In the genomic region with DNA sequence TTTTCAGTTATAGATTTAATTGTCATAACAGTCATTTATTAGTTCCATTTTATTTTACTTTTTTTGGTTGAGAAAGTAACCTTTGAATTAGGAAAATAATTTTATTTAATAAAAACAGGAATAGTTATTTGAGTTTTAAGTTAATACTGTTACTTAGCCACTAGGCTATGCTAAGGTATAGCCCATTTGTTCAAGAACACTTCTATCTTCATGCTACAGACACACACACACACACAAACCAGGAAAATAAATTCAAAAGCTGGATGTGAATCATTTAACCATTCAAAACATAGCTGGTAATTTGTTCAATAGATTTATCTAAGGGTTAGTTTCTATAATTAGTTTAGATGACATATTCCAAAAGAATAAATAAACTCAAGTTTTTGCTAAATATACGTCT, we compare ENCODE assay signal across 1 cellular context.
TF ChIP-seq lines count a peak whose summit lies in the region.

No MANE protein-coding gene starts in this region.

TF ChIP-seq in H1, 55 proteins besides CTCF, POLR2A, EP300 and RAD21 (continued from another document):
- TF ChIP-seq POLR2AphosphoS5 (IDR thresholded peaks at IDR 0.05; ENCODE audit: low read depth, low read length) (no peak), TCF12 (IDR thresholded peaks at IDR 0.05; ENCODE audit: low read depth, low read length) (no peak), SUZ12 (IDR thresholded peaks at IDR 0.05; ENCODE audit: low read length) (no peak), ZNF274 (IDR thresholded peaks at IDR 0.05; ENCODE audit: borderline replicate concordance, extremely low read depth, low read length) (no peak), YY1 (IDR thresholded peaks at IDR 0.05; ENCODE audit: low read depth, low read length) (no peak), RBBP5 (IDR thresholded peaks at IDR 0.05; ENCODE audit: borderline replicate concordance, low read depth, low read length) (no peak), CTBP2 (IDR thresholded peaks at IDR 0.05; ENCODE audit: borderline replicate concordance, insufficient read depth, insufficient read length, low read length) (no peak), TAF7 (optimal IDR thresholded peaks at IDR 0.05; ENCODE audit: borderline replicate concordance, low read depth, low read length) (no peak), CHD7 (IDR thresholded peaks at IDR 0.05; ENCODE audit: insufficient replicate concordance, low read length) (no peak), JUN (IDR thresholded peaks at IDR 0.05; ENCODE audit: low read depth, low read length) (no peak), CREB1 (IDR thresholded peaks at IDR 0.05) (no peak), NRF1 (IDR thresholded peaks at IDR 0.05; ENCODE audit: low read depth, low read length) (no peak)
- TF ChIP-seq, protein P1, sequence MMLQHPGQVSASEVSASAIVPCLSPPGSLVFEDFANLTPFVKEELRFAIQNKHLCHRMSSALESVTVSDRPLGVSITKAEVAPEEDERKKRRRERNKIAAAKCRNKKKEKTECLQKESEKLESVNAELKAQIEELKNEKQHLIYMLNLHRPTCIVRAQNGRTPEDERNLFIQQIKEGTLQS (IDR thresholded peaks at IDR 0.05; ENCODE audit: insufficient read depth, low read depth, low read length), result no peak
